Comparison of ENCODE assay signal across 15 cellular contexts in genomic region chr14:73338551-73338950, GRCh38.
DNase-seq lines count a peak whose midpoint lies in the region; ATAC-seq and TF ChIP-seq lines count a peak whose summit lies in the region.
"Had no signal": no experiment of that assay in that cellular context is flagged by ENCODE, and none has a peak within 500 bp of the region (broad histone marks: within the 10 kb centered on the region; RNA-seq: fewer than 3 reads in every experiment).

No MANE protein-coding gene starts in this region.

- no peak for DNase-seq in WERI-Rb-1
- DNase-seq in dermis blood vessel endothelial cell = peak; percentile 19
- no peak for DNase-seq in amniotic stem cell (lab: John Stamatoyannopoulos, UW)
- DNase-seq in NCI-H82 treated with DMSO at 0.1 percent for 48 hours (lab: John Stamatoyannopoulos, UW; ENCODE audit: unreplicated experiment) = no peak
- DNase-seq: Calu3; CD4-positive, alpha-beta memory T cell; COR-L47; DMS53; DMS79 treated with DMSO at 0.1 percent for 48 hours; GF-D8; GM23248; H7; HCEC 1CT had no signal

- H3K36me3 ChIP-seq in WERI-Rb-1 (peaks cover 11% of the 10 kb centered on the region), neutrophil (peaks cover 16% of the 10 kb centered on the region)

- H3K27me3 ChIP-seq in WERI-Rb-1 (ENCODE audit: insufficient read depth, low read depth, severe bottlenecking) (no peaks in the 10 kb centered on the region), neutrophil (no peaks in the 10 kb centered on the region)

- H3K9me3 ChIP-seq in WERI-Rb-1 (ENCODE audit: severe bottlenecking) (no peaks in the 10 kb centered on the region), neutrophil (no peaks in the 10 kb centered on the region)

- 0 out of 2 replicates have a peak overlapping the region, but pooled peaks have one; percentile 1 for H3K27ac ChIP-seq in WERI-Rb-1
- peak overlapping the region; percentile 1 for H3K27ac ChIP-seq in neutrophil
- H3K27ac ChIP-seq: GM23248 had no signal

- ATAC-seq in HG02970 (IDR thresholded peaks at IDR 0.05; ENCODE audit: low FRiP score, unreplicated experiment) = no peak

- no peak overlapping the region for H3K4me3 ChIP-seq in WERI-Rb-1 (ENCODE audit: low read depth, low read length)
- no peak overlapping the region for H3K4me3 ChIP-seq in neutrophil (ENCODE audit: low read depth in 1 of 2, low read length in 1 of 2)
- H3K4me3 ChIP-seq: GM23248 had no signal

- no peaks in the 10 kb centered on the region for H3K4me1 ChIP-seq in neutrophil (ENCODE audit: control insufficient read depth in 1 of 2, insufficient read depth in 1 of 2, low read depth in 1 of 2, low read length in 1 of 2)

- no peak for TF ChIP-seq CTCF in WERI-Rb-1 (IDR thresholded peaks at IDR 0.05; ENCODE audit: low read depth, low read length)
- no peak for TF ChIP-seq CTCF in neutrophil (IDR thresholded peaks at IDR 0.05)
